ENCODE assay signal across 11 cellular contexts in genomic region chr1:229563241-229563640, GRCh38. TPM values are rescaled to one million over a fixed set of nuclear protein-coding genes. Genes with fewer than 3 reads are reported as not detected.
A peak's percentile ranks its signal among the peaks of the same experiment; 100 is the strongest.
DNase-seq lines count a peak whose midpoint lies in the region; ATAC-seq and TF ChIP-seq lines count a peak whose summit lies in the region.
"Had no signal": no experiment of that assay in that cellular context is flagged by ENCODE, and none has a peak within 500 bp of the region (broad histone marks: within the 10 kb centered on the region; RNA-seq: fewer than 3 reads in every experiment).

No MANE protein-coding gene starts in this region.

- peak overlapping the region; percentile 16; the same call in 1 of the 2 replicates for H3K9ac ChIP-seq in iPS-20b (ENCODE audit: low read depth, low read length)
- H3K9ac ChIP-seq in smooth muscle cell (ENCODE audit: low read depth) = no peak overlapping the region

- H3K36me3 ChIP-seq in iPS-20b (ENCODE audit: insufficient read depth, low read depth, low read length) (no peaks in the 10 kb centered on the region), smooth muscle cell (ENCODE audit: low read depth) (no peaks in the 10 kb centered on the region)

- H3K9me3 ChIP-seq in iPS-20b (ENCODE audit: insufficient read depth, low read depth, low read length) (no peaks in the 10 kb centered on the region), smooth muscle cell (replicated peaks; ENCODE audit: low read depth) (no peaks in the 10 kb centered on the region)

- TF ChIP-seq CTCF in smooth muscle cell (IDR thresholded peaks at IDR 0.05; ENCODE audit: borderline replicate concordance, insufficient read depth, poor library complexity, severe bottlenecking) = no peak

- no peak overlapping the region for H3K4me3 ChIP-seq in iPS-20b (ENCODE audit: low read length)
- no peak overlapping the region for H3K4me3 ChIP-seq in smooth muscle cell

- WGBS in smooth muscle cell (ENCODE audit: low lambda C conversion rate) = 32% methylated on average over 7 of the region's 7 CpGs

- peaks cover 4% of the 10 kb centered on the region for H3F3A ChIP-seq in smooth muscle cell (ENCODE audit: low read depth)

- H3K4me1 Mint-ChIP-seq in activated T-cell treated with anti-CD3 and anti-CD28 coated beads, Interleukin-2, amount 50 U/mL, for 4 hours (ENCODE audit: low read depth) = peaks cover 10% of the 10 kb centered on the region

- H3K27me3 ChIP-seq in iPS-20b (ENCODE audit: insufficient read depth, low read length) = no peaks in the 10 kb centered on the region
- no peaks in the 10 kb centered on the region for H3K27me3 ChIP-seq in smooth muscle cell (ENCODE audit: low read depth)

- H3K4me3 Mint-ChIP-seq in activated T-cell treated with anti-CD3 and anti-CD28 coated beads, Interleukin-2, amount 50 U/mL, for 4 hours = no peak overlapping the region
- H3K4me3 Mint-ChIP-seq: activated CD8-positive, alpha-beta T cell treated with anti-CD3 and anti-CD28 coated beads, Interleukin-2, amount 10 ng/mL, durations not matched to agents 7 days and 5 days; activated naive CD4-positive, alpha-beta T cell treated with anti-CD3 and anti-CD28 coated beads, Interleukin-2, amount 50 U/mL, for 24 hours had no signal

- peak; percentile 27 for DNase-seq in HK-2 (ENCODE audit: unreplicated experiment)
- DNase-seq in NCI-H510A treated with DMSO at 0.1 percent for 48 hours (lab: John Stamatoyannopoulos, UW) = peak; percentile 46
- no peak for DNase-seq in smooth muscle cell (lab: John Stamatoyannopoulos, UW; ENCODE audit: unreplicated experiment)
- no peak for DNase-seq in NCI-H2081 treated with DMSO at 0.1 percent for 48 hours (lab: John Stamatoyannopoulos, UW)
- DNase-seq in activated T-cell treated with anti-CD3 and anti-CD28 coated beads, Interleukin-2, amount 50 U/mL, for 4 hours = no peak
- DNase-seq: activated CD8-positive, alpha-beta T cell treated with anti-CD3 and anti-CD28 coated beads, Interleukin-2, amount 10 ng/mL, durations not matched to agents 7 days and 5 days; CD8-positive, alpha-beta memory T cell; GOT3 had no signal

- H3K9me3 Mint-ChIP-seq in activated T-cell treated with anti-CD3 and anti-CD28 coated beads, Interleukin-2, amount 50 U/mL, for 4 hours = no peaks in the 10 kb centered on the region
- H3K9me3 Mint-ChIP-seq: activated naive CD4-positive, alpha-beta T cell treated with anti-CD3 and anti-CD28 coated beads, Interleukin-2, amount 50 U/mL, for 24 hours; CD8-positive, alpha-beta memory T cell had no signal

- H3K27ac ChIP-seq in iPS-20b (ENCODE audit: low read length) = no peak overlapping the region
- H3K27ac ChIP-seq in smooth muscle cell (ENCODE audit: low read depth) = peak overlapping the region; percentile 16

- no peaks in the 10 kb centered on the region for H3K79me2 ChIP-seq in smooth muscle cell (ENCODE audit: low read depth)

- no peak for ATAC-seq in HG02798 (IDR thresholded peaks at IDR 0.05; ENCODE audit: poor library complexity, unreplicated experiment)
- no peak for ATAC-seq in activated T-cell treated with anti-CD3 and anti-CD28 coated beads, Interleukin-2, amount 50 U/mL, for 4 hours
- ATAC-seq: activated CD8-positive, alpha-beta T cell treated with anti-CD3 and anti-CD28 coated beads, Interleukin-2, amount 10 ng/mL, durations not matched to agents 7 days and 5 days had no signal

- H3K4me2 ChIP-seq in smooth muscle cell = peak overlapping the region; percentile 43

- H2AFZ ChIP-seq in smooth muscle cell (ENCODE audit: low read depth) = peak overlapping the region; percentile 9

- H3K4me1 ChIP-seq in iPS-20b (ENCODE audit: insufficient read depth, low read length) = peaks cover 11% of the 10 kb centered on the region; the same call in 1 of the 2 replicates
- H3K4me1 ChIP-seq in smooth muscle cell (ENCODE audit: low read depth) = peaks cover 14% of the 10 kb centered on the region

- H3K27me3 Mint-ChIP-seq in activated T-cell treated with anti-CD3 and anti-CD28 coated beads, Interleukin-2, amount 50 U/mL, for 4 hours (ENCODE audit: low read depth) = no peaks in the 10 kb centered on the region
- H3K27me3 Mint-ChIP-seq: activated naive CD4-positive, alpha-beta T cell treated with anti-CD3 and anti-CD28 coated beads, Interleukin-2, amount 50 U/mL, for 24 hours had no signal

- H4K20me1 ChIP-seq in smooth muscle cell (ENCODE audit: low read depth) = no peaks in the 10 kb centered on the region

- no peaks in the 10 kb centered on the region for H3K36me3 Mint-ChIP-seq in activated T-cell treated with anti-CD3 and anti-CD28 coated beads, Interleukin-2, amount 50 U/mL, for 4 hours (ENCODE audit: insufficient read depth)
- H3K36me3 Mint-ChIP-seq: activated naive CD4-positive, alpha-beta T cell treated with anti-CD3 and anti-CD28 coated beads, Interleukin-2, amount 50 U/mL, for 24 hours had no signal

RNA-seq across cellular contexts. Expression of gene ABCB10, which starts 4.7 kb away (rescaled TPM):
- 14.2 and 18.4 TPM in 2 replicates for total RNA-seq in smooth muscle cell
- polyA plus RNA-seq in smooth muscle cell = 7.1 and 10.3 TPM in 2 replicates
- total RNA-seq in activated T-cell treated with anti-CD3 and anti-CD28 coated beads, Interleukin-2, amount 50 U/mL, for 4 hours = 10 to 100 TPM; 16.4 to 19.1 (median 16.7) TPM

RNA-seq across cellular contexts. Expression of gene NUP133, which starts 55.1 kb away (rescaled TPM):
- total RNA-seq in smooth muscle cell = 40.0 and 54.8 TPM in 2 replicates
- 14.6 and 15.5 TPM in 2 replicates for polyA plus RNA-seq in smooth muscle cell
- total RNA-seq in activated T-cell treated with anti-CD3 and anti-CD28 coated beads, Interleukin-2, amount 50 U/mL, for 4 hours = 10 to 100 TPM; 49.8 to 62.5 (median 56.7) TPM

Comparison
In these comparisons a context has a peak if more than half of its experiments do, and no peak if none do; other contexts are left out.
1. DNase-seq: peak in HK-2 (single experiment) and NCI-H510A treated with DMSO at 0.1 percent for 48 hours (single experiment); none in smooth muscle cell (single experiment), NCI-H2081 treated with DMSO at 0.1 percent for 48 hours (single experiment) and activated T-cell treated with anti-CD3 and anti-CD28 coated beads, Interleukin-2, amount 50 U/mL, for 4 hours (single experiment).